In the genomic region with DNA sequence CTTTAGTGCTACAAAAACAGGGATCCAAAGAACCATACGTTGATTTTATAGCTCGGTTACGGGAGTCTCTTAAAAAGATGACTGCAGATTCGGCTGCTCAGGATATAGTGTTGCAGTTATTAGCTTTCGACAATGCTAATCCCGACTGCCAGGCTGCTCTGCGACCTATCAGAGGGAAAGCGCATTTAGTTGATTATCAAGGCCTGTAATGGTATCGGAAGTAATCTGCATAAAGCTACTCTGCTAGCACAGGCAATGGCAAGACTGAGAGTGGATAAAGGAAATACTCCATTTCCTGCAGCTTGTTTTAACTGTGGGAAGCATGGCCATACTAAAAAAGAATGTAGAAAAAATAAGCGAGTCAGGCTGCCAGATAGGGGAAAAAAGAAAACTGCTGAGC, we compare ENCODE assay signal across 8 cellular contexts. TPM values are rescaled to one million over a fixed set of nuclear protein-coding genes. Genes with fewer than 3 reads are reported as not detected.
DNase-seq lines count a peak whose midpoint lies in the region; ATAC-seq and TF ChIP-seq lines count a peak whose summit lies in the region.
"Not testable (repeated sequence)": the region's sequence is repeated elsewhere in the genome, so short reads cannot be mapped to it uniquely, and the experiment has no call there.

No MANE protein-coding gene starts in this region.

- TF ChIP-seq EP300 in upper lobe of left lung (IDR thresholded peaks at IDR 0.05), result not testable (repeated sequence)

- H3F3A ChIP-seq in smooth muscle cell (ENCODE audit: low read depth), result not testable (repeated sequence)

- not testable (repeated sequence) for TF ChIP-seq POLR2A in upper lobe of left lung (IDR thresholded peaks at IDR 0.05)

- peaks cover 69 to 98% (median 86%) of the 10 kb centered on the region in 4 donors for H3K4me1 Mint-ChIP-seq in CD4-positive, alpha-beta memory T cell
- H3K4me1 Mint-ChIP-seq in activated T-helper 17 cell treated with anti-CD3 and anti-CD28 coated beads, Interleukin-2, amount 50 U/mL, for 72 hours, result peaks cover 72% of the 10 kb centered on the region
- H3K4me1 Mint-ChIP-seq in immature natural killer cell, result peaks cover 76 to 97% of the 10 kb centered on the region in 2 donors
- peaks cover 84 to 88% of the 10 kb centered on the region in 2 donors for H3K4me1 Mint-ChIP-seq in natural killer cell

- not testable (repeated sequence) for H3K27me3 ChIP-seq in CD4-positive, alpha-beta memory T cell (ENCODE audit: insufficient read depth, low read length); dorsolateral prefrontal cortex; smooth muscle cell (ENCODE audit: low read depth); upper lobe of left lung

- not testable (repeated sequence) for H3K36me3 ChIP-seq in CD4-positive, alpha-beta memory T cell (ENCODE audit: insufficient read depth, low read length); smooth muscle cell (ENCODE audit: low read depth); upper lobe of left lung

- H3K4me3 ChIP-seq in CD4-positive, alpha-beta memory T cell (ENCODE audit: low read length in 2 of 2); smooth muscle cell: not testable (repeated sequence)
- H3K4me3 ChIP-seq in dorsolateral prefrontal cortex (peak overlapping the region in 24 of 59 donors; percentile 2 to 39 (median 18)), upper lobe of left lung (peak overlapping the region in 1 of 4 donors; percentile 3)

- not testable (repeated sequence) for H3K9me3 ChIP-seq in CD4-positive, alpha-beta memory T cell (ENCODE audit: control insufficient read depth in 1 of 2, low read length in 2 of 2); smooth muscle cell (replicated peaks; ENCODE audit: low read depth); upper lobe of left lung

- H3K27ac ChIP-seq in CD4-positive, alpha-beta memory T cell (ENCODE audit: low read depth, low read length); smooth muscle cell (ENCODE audit: low read depth): not testable (repeated sequence)
- peak overlapping the region in 41 of 59 donors; percentile 1 to 74 (median 43) for H3K27ac ChIP-seq in dorsolateral prefrontal cortex
- H3K27ac ChIP-seq in upper lobe of left lung, result peak overlapping the region; percentile 21 to 78 (median 59)

- not testable (repeated sequence) for H3K27me3 Mint-ChIP-seq in CD4-positive, alpha-beta memory T cell; activated T-helper 17 cell treated with anti-CD3 and anti-CD28 coated beads, Interleukin-2, amount 50 U/mL, for 72 hours; natural killer cell (ENCODE audit: low read depth in 2 of 2)
- peaks cover 0 to 11% (median 6%) of the 10 kb centered on the region in 3 donors for H3K27me3 Mint-ChIP-seq in immature natural killer cell (ENCODE audit: low read depth in 3 of 3)

- not testable (repeated sequence) for H2AFZ ChIP-seq in smooth muscle cell (ENCODE audit: low read depth)

- POLR2A ChIA-PET in CD4-positive, alpha-beta memory T cell (lab: Charles Lee; ENCODE audit: partially characterized antibody), result interaction anchor here (0.7 to 21.5 kb wide), 4 partner anchors 11 to 181 kb away, joined by 3 to 692 read pairs (median 148); a partner anchor contains a TSS

- not testable (repeated sequence) for H3K9me3 Mint-ChIP-seq in CD4-positive, alpha-beta memory T cell; activated T-helper 17 cell treated with anti-CD3 and anti-CD28 coated beads, Interleukin-2, amount 50 U/mL, for 72 hours; immature natural killer cell; natural killer cell

- not testable (repeated sequence) for TF ChIP-seq CTCF in dorsolateral prefrontal cortex (IDR thresholded peaks at IDR 0.05 in 54 of 56, conservative IDR thresholded peaks at IDR 0.05 in 2 of 56; ENCODE audit: low read depth in 1 of 56, partially characterized antibody in 56 of 56); natural killer cell (IDR thresholded peaks at IDR 0.05); smooth muscle cell (IDR thresholded peaks at IDR 0.05; ENCODE audit: borderline replicate concordance, insufficient read depth, poor library complexity, severe bottlenecking); upper lobe of left lung (IDR thresholded peaks at IDR 0.05)

- not testable (repeated sequence) for DNase-seq in CD4-positive, alpha-beta memory T cell; dorsolateral prefrontal cortex; immature natural killer cell; natural killer cell; smooth muscle cell (lab: John Stamatoyannopoulos, UW; ENCODE audit: unreplicated experiment); upper lobe of left lung
- peak; percentile 84 for DNase-seq in NCI-H82 (lab: John Stamatoyannopoulos, UW)

- peaks cover 0 to 13% of the 10 kb centered on the region in 2 donors for H3K36me3 Mint-ChIP-seq in CD4-positive, alpha-beta memory T cell
- H3K36me3 Mint-ChIP-seq in activated T-helper 17 cell treated with anti-CD3 and anti-CD28 coated beads, Interleukin-2, amount 50 U/mL, for 72 hours (ENCODE audit: low read depth), result peaks cover 26% of the 10 kb centered on the region
- H3K36me3 Mint-ChIP-seq in immature natural killer cell, natural killer cell: not testable (repeated sequence)

- H4K20me1 ChIP-seq in smooth muscle cell (ENCODE audit: low read depth), result peaks cover 62% of the 10 kb centered on the region

- CTCF ChIA-PET in CD4-positive, alpha-beta memory T cell (lab: Charles Lee; ENCODE audit: partially characterized antibody), result interaction anchor here (1.0 to 8.2 kb wide), 3 partner anchors 15 to 50 kb away, joined by 3 to 75 read pairs (median 4); no protein-coding TSS in a partner anchor

- H3K4me1 ChIP-seq in CD4-positive, alpha-beta memory T cell (ENCODE audit: insufficient read depth, low read length), result peaks cover 48% of the 10 kb centered on the region
- H3K4me1 ChIP-seq in smooth muscle cell (ENCODE audit: low read depth) (peaks cover 33% of the 10 kb centered on the region), upper lobe of left lung (peaks cover 39 to 58% (median 46%) of the 10 kb centered on the region in 4 donors)

- H3K4me3 Mint-ChIP-seq in CD4-positive, alpha-beta memory T cell; activated T-helper 17 cell treated with anti-CD3 and anti-CD28 coated beads, Interleukin-2, amount 50 U/mL, for 72 hours; immature natural killer cell; natural killer cell: not testable (repeated sequence)

- ATAC-seq in activated T-helper 17 cell treated with anti-CD3 and anti-CD28 coated beads, Interleukin-2, amount 50 U/mL, for 72 hours (replicated peaks); natural killer cell; upper lobe of left lung (ENCODE audit: low FRiP score in 2 of 2): not testable (repeated sequence)

- peak overlapping the region; percentile 31 to 98 (median 74) for H3K27ac Mint-ChIP-seq in CD4-positive, alpha-beta memory T cell
- H3K27ac Mint-ChIP-seq in activated T-helper 17 cell treated with anti-CD3 and anti-CD28 coated beads, Interleukin-2, amount 50 U/mL, for 72 hours, result peak overlapping the region; percentile 69
- H3K27ac Mint-ChIP-seq in immature natural killer cell, result peak overlapping the region in 4 of 6 donors; percentile 16 to 77 (median 50)
- peak overlapping the region; percentile 99 to 100 for H3K27ac Mint-ChIP-seq in natural killer cell

- peak overlapping the region; percentile 40 for H3K4me2 ChIP-seq in smooth muscle cell

- peaks cover 25% of the 10 kb centered on the region for H3K79me2 ChIP-seq in smooth muscle cell (ENCODE audit: low read depth)

- 29% methylated on average over 10 of the region's 10 CpGs for WGBS in smooth muscle cell (ENCODE audit: low lambda C conversion rate)
- WGBS in upper lobe of left lung, 2 donors, result 63 to 64% methylated on average over 10 of the region's 10 CpGs

- intact Hi-C loops in CD4-positive, alpha-beta memory T cell (cut with micrococcal nuclease); dorsolateral prefrontal cortex (cut with DNase I); natural killer cell (cut with micrococcal nuclease): not testable (repeated sequence)

- not testable (repeated sequence) for H3K9ac ChIP-seq in smooth muscle cell (ENCODE audit: low read depth)

RNA-seq across cellular contexts. Expression of a gene that starts 58.0 kb away (rescaled TPM):
- total RNA-seq in CD4-positive, alpha-beta memory T cell, result 100 to 1,000 TPM; 129 to 149 TPM
- 10 to 100 TPM in 1 of 2 donors, 1 to 10 TPM in 1; 1.5 to 23.0 TPM for polyA plus RNA-seq in CD4-positive, alpha-beta memory T cell
- total RNA-seq in activated T-helper 17 cell treated with anti-CD3 and anti-CD28 coated beads, Interleukin-2, amount 50 U/mL, for 72 hours, result 100 to 1,000 TPM; 147 to 167 TPM
- total RNA-seq in dorsolateral prefrontal cortex, result 100 to 1,000 TPM in 115 of 120 experiments, 10 to 100 TPM in 5; 96.5 to 222 (median 138) TPM
- 10 to 100 TPM in 1 of 3 donors, 1 to 10 TPM in 2; 1.2 to 15.8 (median 7.4) TPM for polyA plus RNA-seq in immature natural killer cell
- total RNA-seq in natural killer cell, result 100 to 1,000 TPM; 210 to 224 (median 222) TPM
- 15.3 and 17.8 TPM in 2 replicates for total RNA-seq in smooth muscle cell
- 16.4 and 21.8 TPM in 2 replicates for polyA plus RNA-seq in smooth muscle cell
- total RNA-seq in upper lobe of left lung, result 100 to 1,000 TPM in 2 of 6 donors, 10 to 100 TPM in 4; 82.8 to 161 (median 96.8) TPM

Comparison
In these comparisons a context has a peak if more than half of its experiments do, and no peak if none do; other contexts are left out.
1. H3K27ac Mint-ChIP-seq: peak in every context shown above with its lines; median percentile 100 in natural killer cell; 74 in CD4-positive, alpha-beta memory T cell; 69 in activated T-helper 17 cell treated with anti-CD3 and anti-CD28 coated beads, Interleukin-2, amount 50 U/mL, for 72 hours; 50 in immature natural killer cell.